In genomic region chr2:113171359-113172075, GRCh38 we compare ENCODE assay signal across 1 cellular context.
TF ChIP-seq lines count a peak whose summit lies in the region.

No MANE protein-coding gene starts in this region.

TF ChIP-seq in HCT116, 20 proteins besides CTCF, POLR2A, EP300 and RAD21:
- TF ChIP-seq CBX3 (IDR thresholded peaks at IDR 0.05; ENCODE audit: low read depth) (no peak), ZNF274 (IDR thresholded peaks at IDR 0.05; ENCODE audit: low read depth, low read length) (no peak), EZH2phosphoT487 (IDR thresholded peaks at IDR 0.05; ENCODE audit: borderline replicate concordance) (no peak), REST (IDR thresholded peaks at IDR 0.05; ENCODE audit: low read depth) (no peak), JUND (IDR thresholded peaks at IDR 0.05) (no peak), ZFX (IDR thresholded peaks at IDR 0.05) (no peak), ELF1 (IDR thresholded peaks at IDR 0.05; ENCODE audit: borderline replicate concordance, low read depth) (no peak), MAX (IDR thresholded peaks at IDR 0.05) (no peak), SIN3A (IDR thresholded peaks at IDR 0.05; ENCODE audit: low read depth) (no peak), ATF3 (IDR thresholded peaks at IDR 0.05) (no peak), YY1 (IDR thresholded peaks at IDR 0.05; ENCODE audit: extremely low read depth, insufficient replicate concordance, low read depth, low read length) (no peak), SRF (IDR thresholded peaks at IDR 0.05; ENCODE audit: low read depth) (no peak), ZBTB33 (IDR thresholded peaks at IDR 0.05; ENCODE audit: extremely low read depth, insufficient replicate concordance, low read length) (no peak), POLR2AphosphoS5 (IDR thresholded peaks at IDR 0.05; ENCODE audit: low read depth, low read length) (no peak), TCF7L2 (IDR thresholded peaks at IDR 0.05; ENCODE audit: borderline replicate concordance, extremely low read depth, insufficient read depth, insufficient read length) (no peak), CEBPB (IDR thresholded peaks at IDR 0.05; ENCODE audit: low read depth) (no peak), FOSL1 (IDR thresholded peaks at IDR 0.05; ENCODE audit: low read depth) (no peak), SP1 (IDR thresholded peaks at IDR 0.05; ENCODE audit: low read depth) (no peak), EGR1 (IDR thresholded peaks at IDR 0.05; ENCODE audit: low read depth) (no peak), EZH2 (IDR thresholded peaks at IDR 0.05) (no peak)
